ENCODE assay signal across 10 cellular contexts in genomic region chr16:80369559-80369958, GRCh38.
DNase-seq lines count a peak whose midpoint lies in the region; ATAC-seq, FAIRE-seq and TF ChIP-seq lines count a peak whose summit lies in the region.
"Had no signal": no experiment of that assay in that cellular context is flagged by ENCODE, and none has a peak within 500 bp of the region (broad histone marks: within the 10 kb centered on the region; RNA-seq: fewer than 3 reads in every experiment).

No MANE protein-coding gene starts in this region.

- CTCF ChIA-PET in A549 (lab: Yijun Ruan, JAX), result interaction anchor here (0.5 to 2.4 kb wide), 30 partner anchors 8 to 1510 kb away, joined by 3 to 15 read pairs (median 3); partner anchors contain the start of gene MAF
- CTCF ChIA-PET in HEK293T (lab: Yijun Ruan, JAX), result no interaction called here

- no peak for FAIRE-seq in A549 (lab: Jason Lieb, UNC)
- FAIRE-seq: GM18507 had no signal

- H3K36me3 ChIP-seq in ascending aorta (no peaks in the 10 kb centered on the region), hepatocyte (replicated peaks; ENCODE audit: insufficient read depth, low read depth) (no peaks in the 10 kb centered on the region)

- ATAC-seq in A549, result peak; percentile 91 to 96
- peak; percentile 36 to 47 for ATAC-seq in stimulated activated naive B cell treated with anti-CD40 and anti-IgM and Interleukin-4, amounts not matched to agents 10 μg/mL and 1 μg/mL and 100 μg/mL, for 72 hours (replicated peaks)
- no peak for ATAC-seq in GM21360 (IDR thresholded peaks at IDR 0.05; ENCODE audit: unreplicated experiment)
- ATAC-seq in HG03045 (IDR thresholded peaks at IDR 0.05; ENCODE audit: unreplicated experiment), result no peak

- POLR2A ChIA-PET in A549 (lab: Yijun Ruan, JAX) (no interaction called here), HEK293T (lab: Yijun Ruan, JAX) (no interaction called here)

- TF ChIP-seq CTCF in A549 (IDR thresholded peaks at IDR 0.05) (peak; percentile 63), ascending aorta (IDR thresholded peaks at IDR 0.05) (peak; percentile 41 to 69 (median 50)), hepatocyte (IDR thresholded peaks at IDR 0.05; ENCODE audit: poor library complexity) (peak; percentile 75)

- H3K9me3 ChIP-seq in A549 (peaks cover 6% of the 10 kb centered on the region; the same call in 2 of the 3 replicates), ascending aorta (no peaks in the 10 kb centered on the region), hepatocyte (ENCODE audit: low read depth) (no peaks in the 10 kb centered on the region)

- H3K79me2 ChIP-seq in hepatocyte, result no peaks in the 10 kb centered on the region

- no peaks in the 10 kb centered on the region for H3K27me3 Mint-ChIP-seq in stimulated activated naive B cell treated with anti-CD40 and anti-IgM and Interleukin-4, amounts not matched to agents 10 μg/mL and 1 μg/mL and 100 μg/mL, for 72 hours
- H3K27me3 Mint-ChIP-seq: activated naive CD4-positive, alpha-beta T cell treated with anti-CD3 and anti-CD28 coated beads, Interleukin-2, amount 50 U/mL, for 24 hours had no signal

- H3K4me1 ChIP-seq in A549, result no peaks in the 10 kb centered on the region
- H3K4me1 ChIP-seq in ascending aorta, result no peaks in the 10 kb centered on the region
- H3K4me1 ChIP-seq in hepatocyte (ENCODE audit: insufficient read depth), result no peaks in the 10 kb centered on the region

- H3K4me1 Mint-ChIP-seq in stimulated activated naive B cell treated with anti-CD40 and anti-IgM and Interleukin-4, amounts not matched to agents 10 μg/mL and 1 μg/mL and 100 μg/mL, for 72 hours, result no peaks in the 10 kb centered on the region
- H3K4me1 Mint-ChIP-seq: activated naive CD4-positive, alpha-beta T cell treated with anti-CD3 and anti-CD28 coated beads, Interleukin-2, amount 50 U/mL, for 24 hours had no signal

- peaks cover 0 to 6% of the 10 kb centered on the region in 2 donors for H3K9me3 Mint-ChIP-seq in stimulated activated naive B cell treated with anti-CD40 and anti-IgM and Interleukin-4, amounts not matched to agents 10 μg/mL and 1 μg/mL and 100 μg/mL, for 72 hours
- H3K9me3 Mint-ChIP-seq: activated naive CD4-positive, alpha-beta T cell treated with anti-CD3 and anti-CD28 coated beads, Interleukin-2, amount 50 U/mL, for 24 hours had no signal

- DNase-seq in A549 (ENCODE audit: low read depth in 1 of 2, low spot score in 1 of 2) (peak; percentile 31 to 59), HEK293T (ENCODE audit: extremely low spot score) (peak; percentile 11), ascending aorta (ENCODE audit: low spot score in 2 of 2) (no peak), hepatocyte (ENCODE audit: low spot score) (peak; percentile 74)
- DNase-seq in stimulated activated naive B cell treated with anti-CD40 and anti-IgM and Interleukin-4, amounts not matched to agents 10 μg/mL and 1 μg/mL and 100 μg/mL, for 72 hours, result no peak
- DNase-seq in activated effector memory CD4-positive, alpha-beta T cell treated with Interleukin-2 at 50 U/mL for 16 hours, result no peak

- H3K4me2 ChIP-seq in A549 (no peak overlapping the region), hepatocyte (no peak overlapping the region)

- H3K27ac ChIP-seq in A549 (no peak overlapping the region), ascending aorta (no peak overlapping the region), hepatocyte (no peak overlapping the region)

- no peaks in the 10 kb centered on the region for H3K36me3 Mint-ChIP-seq in stimulated activated naive B cell treated with anti-CD40 and anti-IgM and Interleukin-4, amounts not matched to agents 10 μg/mL and 1 μg/mL and 100 μg/mL, for 72 hours
- H3K36me3 Mint-ChIP-seq: activated naive CD4-positive, alpha-beta T cell treated with anti-CD3 and anti-CD28 coated beads, Interleukin-2, amount 50 U/mL, for 24 hours had no signal

- no peak for TF ChIP-seq POLR2A in A549 (IDR thresholded peaks at IDR 0.05; ENCODE audit: low read length)

- no peak overlapping the region for H2AFZ ChIP-seq in hepatocyte

- H3K4me3 ChIP-seq in A549 (no peak overlapping the region), ascending aorta (no peak overlapping the region), hepatocyte (no peak overlapping the region)

- H3K9me2 ChIP-seq in hepatocyte (replicated peaks; ENCODE audit: insufficient read depth), result no peaks in the 10 kb centered on the region

- WGBS in A549 (ENCODE audit: missing lambda C conversion rate), result 57% methylated on average over 5 of the region's 6 CpGs
- WGBS in hepatocyte (ENCODE audit: low lambda C conversion rate, missing lambda C conversion rate), result 35% methylated on average over 6 of the region's 6 CpGs

- H3K4me3 Mint-ChIP-seq in stimulated activated naive B cell treated with anti-CD40 and anti-IgM and Interleukin-4, amounts not matched to agents 10 μg/mL and 1 μg/mL and 100 μg/mL, for 72 hours, result no peak overlapping the region
- H3K4me3 Mint-ChIP-seq: activated naive CD4-positive, alpha-beta T cell treated with anti-CD3 and anti-CD28 coated beads, Interleukin-2, amount 50 U/mL, for 24 hours had no signal

- no peak for TF ChIP-seq EP300 in A549 (IDR thresholded peaks at IDR 0.05)

- TF ChIP-seq RAD21 in A549 (conservative IDR thresholded peaks at IDR 0.05 in 1 of 2, IDR thresholded peaks at IDR 0.05 in 1 of 2), result peak; percentile 90 to 91

- intact Hi-C loops in ascending aorta (cut with DNase I), result no loop called here

- H3K27me3 ChIP-seq in ascending aorta (no peaks in the 10 kb centered on the region), hepatocyte (no peaks in the 10 kb centered on the region)

- H3K27ac Mint-ChIP-seq in stimulated activated naive B cell treated with anti-CD40 and anti-IgM and Interleukin-4, amounts not matched to agents 10 μg/mL and 1 μg/mL and 100 μg/mL, for 72 hours, result no peak overlapping the region
- H3K27ac Mint-ChIP-seq: activated naive CD4-positive, alpha-beta T cell treated with anti-CD3 and anti-CD28 coated beads, Interleukin-2, amount 50 U/mL, for 24 hours had no signal

- no peaks in the 10 kb centered on the region for H4K20me1 ChIP-seq in hepatocyte (ENCODE audit: insufficient read depth, poor library complexity, severe bottlenecking)

TF ChIP-seq in A549, 52 proteins besides CTCF, POLR2A, EP300 and RAD21:
- TF ChIP-seq ATOH8 (CRISPR knock-in tag; IDR thresholded peaks at IDR 0.05; ENCODE audit: low read depth) (no peak), CEBPB (IDR thresholded peaks at IDR 0.05) (no peak), SMC3 (IDR thresholded peaks at IDR 0.05) (peak; percentile 87), CHD2 (IDR thresholded peaks at IDR 0.05; ENCODE audit: low read length, partially characterized antibody) (no peak), RNF2 (IDR thresholded peaks at IDR 0.05; ENCODE audit: borderline replicate concordance, low read depth) (no peak)

TF ChIP-seq in HEK293T, 16 proteins besides CTCF, POLR2A, EP300 and RAD21:
- TF ChIP-seq FOXK2 (IDR thresholded peaks at IDR 0.05) (no peak), ZNF384 (IDR thresholded peaks at IDR 0.05) (no peak), TARDBP (IDR thresholded peaks at IDR 0.05) (no peak), BHLHE40 (IDR thresholded peaks at IDR 0.05; ENCODE audit: borderline replicate concordance) (no peak), LEF1 (IDR thresholded peaks at IDR 0.05; ENCODE audit: borderline replicate concordance) (no peak), FOXM1 (IDR thresholded peaks at IDR 0.05; ENCODE audit: borderline replicate concordance) (no peak), SP1 (IDR thresholded peaks at IDR 0.05) (no peak)
TF ChIP-seq in HEK293T: peak in this region for 0.

Comparison
In these comparisons a context has a peak if more than half of its experiments do, and no peak if none do; other contexts are left out.
1. ATAC-seq: peak in A549 (2 of 2) and stimulated activated naive B cell treated with anti-CD40 and anti-IgM and Interleukin-4, amounts not matched to agents 10 μg/mL and 1 μg/mL and 100 μg/mL, for 72 hours (2 of 2); none in GM21360 (single experiment) and HG03045 (single experiment).
2. DNase-seq: peak in A549 (2 of 2), HEK293T (single experiment) and hepatocyte (single experiment); none in ascending aorta (0 of 2), stimulated activated naive B cell treated with anti-CD40 and anti-IgM and Interleukin-4, amounts not matched to agents 10 μg/mL and 1 μg/mL and 100 μg/mL, for 72 hours (single experiment) and activated effector memory CD4-positive, alpha-beta T cell treated with Interleukin-2 at 50 U/mL for 16 hours (single experiment).
3. Peak in every context shown above with its lines, with median percentiles within 50 percentile points of each other: CTCF ChIP-seq.